ENCODE assay signal across 31 cellular contexts in the genomic region with DNA sequence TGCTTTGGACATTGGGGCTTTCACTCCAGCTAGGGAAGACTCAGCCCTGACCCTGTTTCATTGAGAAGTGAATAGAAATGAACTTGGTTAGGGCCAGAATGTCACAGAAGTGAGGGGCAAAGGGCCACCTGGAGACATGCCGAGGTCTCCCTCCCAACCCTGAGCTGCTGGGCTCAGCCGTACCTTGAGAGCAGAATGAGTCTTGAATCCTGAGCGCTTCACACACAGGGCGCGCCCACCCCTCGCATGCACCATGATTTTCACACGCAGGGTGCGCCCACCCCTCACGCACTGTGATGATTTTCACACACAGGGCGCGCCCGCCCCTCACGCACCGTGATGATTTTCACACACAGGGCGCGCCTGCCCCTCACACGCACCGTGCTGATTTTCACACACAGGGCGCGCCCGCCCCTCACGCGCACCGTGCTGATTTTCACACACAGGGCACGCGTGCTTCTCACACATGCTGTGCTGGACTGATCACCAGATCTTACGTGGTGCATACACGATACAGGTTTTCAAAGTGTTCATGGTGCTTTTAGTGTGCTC.
A peak's percentile ranks its signal among the peaks of the same experiment; 100 is the strongest.
DNase-seq lines count a peak whose midpoint lies in the region; ATAC-seq and TF ChIP-seq lines count a peak whose summit lies in the region.
"Had no signal": no experiment of that assay in that cellular context is flagged by ENCODE, and none has a peak within 500 bp of the region (broad histone marks: within the 10 kb centered on the region; RNA-seq: fewer than 3 reads in every experiment).

No MANE protein-coding gene starts in this region.

- intact Hi-C loops in activated B cell treated with CpG ODN at 0.5 μM for 24 hours (cut with micrococcal nuclease) (no loop called here), lower lobe of right lung (cut with DNase I) (no loop called here)

- peaks cover 20% of the 10 kb centered on the region for H3K4me1 Mint-ChIP-seq in activated naive CD4-positive, alpha-beta T cell treated with anti-CD3 and anti-CD28 coated beads, Interleukin-2, amount 10 ng/mL, durations not matched to agents 7 days and 5 days
- H3K4me1 Mint-ChIP-seq in activated B cell treated with CpG ODN at 0.5 μM for 24 hours = peaks cover 36% of the 10 kb centered on the region
- peaks cover 29 to 33% of the 10 kb centered on the region in 2 donors for H3K4me1 Mint-ChIP-seq in stimulated activated naive B cell treated with anti-CD40 and anti-IgM and Interleukin-4, amounts not matched to agents 10 μg/mL and 1 μg/mL and 100 μg/mL, for 72 hours

- H3K4me3 ChIP-seq in lower lobe of right lung (no peak overlapping the region), MM.1S (ENCODE audit: low read length) (no peak overlapping the region)
- H3K4me3 ChIP-seq: heart right ventricle, pancreas, SK-N-MC, spleen, thyroid gland had no signal

- peaks cover 4% of the 10 kb centered on the region for H3K9me3 ChIP-seq in lower lobe of right lung
- no peaks in the 10 kb centered on the region for H3K9me3 ChIP-seq in MM.1S (replicated peaks; ENCODE audit: insufficient read depth, low read length)
- H3K9me3 ChIP-seq: pancreas, thyroid gland had no signal

- H3K4me2 ChIP-seq in MM.1S (ENCODE audit: low read depth, low read length) = no peak overlapping the region

- CTCF ChIA-PET in activated naive CD4-positive, alpha-beta T cell treated with anti-CD3 and anti-CD28 coated beads, Interleukin-2, amount 10 ng/mL, durations not matched to agents 7 days and 5 days (lab: Charles Lee) = no interaction called here
- CTCF ChIA-PET in activated B cell treated with CpG ODN at 0.5 μM for 24 hours (lab: Charles Lee) = no interaction called here

- no peak overlapping the region for H3K4me3 Mint-ChIP-seq in activated naive CD4-positive, alpha-beta T cell treated with anti-CD3 and anti-CD28 coated beads, Interleukin-2, amount 10 ng/mL, durations not matched to agents 7 days and 5 days
- no peak overlapping the region for H3K4me3 Mint-ChIP-seq in activated B cell treated with CpG ODN at 0.5 μM for 24 hours
- no peak overlapping the region for H3K4me3 Mint-ChIP-seq in stimulated activated naive B cell treated with anti-CD40 and anti-IgM and Interleukin-4, amounts not matched to agents 10 μg/mL and 1 μg/mL and 100 μg/mL, for 72 hours
- H3K4me3 Mint-ChIP-seq: brain had no signal

- peak overlapping the region; percentile 80 for H3K27ac Mint-ChIP-seq in activated naive CD4-positive, alpha-beta T cell treated with anti-CD3 and anti-CD28 coated beads, Interleukin-2, amount 10 ng/mL, durations not matched to agents 7 days and 5 days
- H3K27ac Mint-ChIP-seq in activated B cell treated with CpG ODN at 0.5 μM for 24 hours = peak overlapping the region; percentile 74
- H3K27ac Mint-ChIP-seq in stimulated activated naive B cell treated with anti-CD40 and anti-IgM and Interleukin-4, amounts not matched to agents 10 μg/mL and 1 μg/mL and 100 μg/mL, for 72 hours = peak overlapping the region; percentile 91

- no peak overlapping the region for H3K9ac ChIP-seq in MM.1S (ENCODE audit: low read length)

- peaks cover 74% of the 10 kb centered on the region for H3K36me3 Mint-ChIP-seq in activated naive CD4-positive, alpha-beta T cell treated with anti-CD3 and anti-CD28 coated beads, Interleukin-2, amount 10 ng/mL, durations not matched to agents 7 days and 5 days
- peaks cover 62% of the 10 kb centered on the region for H3K36me3 Mint-ChIP-seq in activated B cell treated with CpG ODN at 0.5 μM for 24 hours (ENCODE audit: low read depth)
- H3K36me3 Mint-ChIP-seq in stimulated activated naive B cell treated with anti-CD40 and anti-IgM and Interleukin-4, amounts not matched to agents 10 μg/mL and 1 μg/mL and 100 μg/mL, for 72 hours = peaks cover 64 to 76% of the 10 kb centered on the region in 2 donors

- peaks cover 4% of the 10 kb centered on the region for H3K4me1 ChIP-seq in lower lobe of right lung
- no peaks in the 10 kb centered on the region for H3K4me1 ChIP-seq in MM.1S (ENCODE audit: low read length)
- H3K4me1 ChIP-seq: pancreas had no signal

- no peak for TF ChIP-seq CTCF in activated B cell treated with CpG ODN at 0.5 μM for 24 hours (IDR thresholded peaks at IDR 0.05)
- TF ChIP-seq CTCF in lower lobe of right lung (IDR thresholded peaks at IDR 0.05) = no peak
- TF ChIP-seq CTCF in MM.1S (IDR thresholded peaks at IDR 0.05; ENCODE audit: low read length) = no peak

- peaks cover 38% of the 10 kb centered on the region for H3K79me2 ChIP-seq in MM.1S (ENCODE audit: low read length)

- no peaks in the 10 kb centered on the region for H3K9me2 ChIP-seq in MM.1S (replicated peaks; ENCODE audit: insufficient read depth, low read length)

- H3F3A ChIP-seq in MM.1S (ENCODE audit: insufficient read depth, low read length) = peaks cover 4% of the 10 kb centered on the region

- H3K9me3 Mint-ChIP-seq in activated naive CD4-positive, alpha-beta T cell treated with anti-CD3 and anti-CD28 coated beads, Interleukin-2, amount 10 ng/mL, durations not matched to agents 7 days and 5 days = peaks cover 40% of the 10 kb centered on the region
- peaks cover 11% of the 10 kb centered on the region for H3K9me3 Mint-ChIP-seq in activated B cell treated with CpG ODN at 0.5 μM for 24 hours
- peaks cover 13 to 16% of the 10 kb centered on the region in 2 donors for H3K9me3 Mint-ChIP-seq in stimulated activated naive B cell treated with anti-CD40 and anti-IgM and Interleukin-4, amounts not matched to agents 10 μg/mL and 1 μg/mL and 100 μg/mL, for 72 hours

- DNase-seq in activated naive CD4-positive, alpha-beta T cell treated with anti-CD3 and anti-CD28 coated beads, Interleukin-2, amount 10 ng/mL, durations not matched to agents 7 days and 5 days = no peak
- DNase-seq in activated naive CD4-positive, alpha-beta T cell treated with anti-CD3 and anti-CD28 coated beads, Interleukin-2, amount 50 U/mL, for 16 hours = no peak
- DNase-seq in activated B cell treated with CpG ODN at 0.5 μM for 24 hours (no peak), lower lobe of right lung (no peak), glomerular visceral epithelial cell (ENCODE audit: extremely low spot score) (no peak), GF-D8 (lab: John Stamatoyannopoulos, UW) (no peak), MM.1S (no peak)
- DNase-seq in stimulated activated naive B cell treated with anti-CD40 and anti-IgM and Interleukin-4, amounts not matched to agents 10 μg/mL and 1 μg/mL and 100 μg/mL, for 72 hours = no peak
- DNase-seq: activated CD4-positive, CD25-positive, alpha-beta regulatory T cell; C1 segment of cervical spinal cord; Calu3; effector CD8-positive, alpha-beta T cell; foreskin fibroblast; heart right ventricle; left cardiac atrium; mesendoderm; naive thymus-derived CD8-positive, alpha-beta T cell; NCI-H1092 treated with DMSO at 0.1 percent for 48 hours; NCI-H187 treated with DMSO at 0.1 percent for 48 hours; NCI-H2227 treated with DMSO at 0.1 percent for 48 hours; NCI-H748 treated with DMSO at 0.1 percent for 48 hours; pancreas; RPMI8226; spleen; stimulated activated CD4-positive, alpha-beta T cell treated with anti-CD3 and anti-CD28 coated beads, Interleukin-2, amount 100 ng/mL, for 48 hours; stimulated activated naive CD4-positive, alpha-beta T cell; thyroid gland had no signal

- H3K27me3 ChIP-seq in lower lobe of right lung (ENCODE audit: low read depth) = no peaks in the 10 kb centered on the region
- H3K27me3 ChIP-seq in MM.1S (replicated peaks; ENCODE audit: insufficient read depth, low read length) = no peaks in the 10 kb centered on the region
- H3K27me3 ChIP-seq: heart right ventricle, pancreas, spleen, thyroid gland had no signal

- H3K36me3 ChIP-seq in lower lobe of right lung (peaks cover 42% of the 10 kb centered on the region), MM.1S (replicated peaks; ENCODE audit: insufficient read depth, low read length) (peaks cover 4% of the 10 kb centered on the region; the same call in 1 of the 2 replicates)

- H3K27me3 Mint-ChIP-seq in activated naive CD4-positive, alpha-beta T cell treated with anti-CD3 and anti-CD28 coated beads, Interleukin-2, amount 10 ng/mL, durations not matched to agents 7 days and 5 days = no peaks in the 10 kb centered on the region
- H3K27me3 Mint-ChIP-seq in activated B cell treated with CpG ODN at 0.5 μM for 24 hours = no peaks in the 10 kb centered on the region
- H3K27me3 Mint-ChIP-seq in stimulated activated naive B cell treated with anti-CD40 and anti-IgM and Interleukin-4, amounts not matched to agents 10 μg/mL and 1 μg/mL and 100 μg/mL, for 72 hours = no peaks in the 10 kb centered on the region
- H3K27me3 Mint-ChIP-seq: brain; naive thymus-derived CD8-positive, alpha-beta T cell had no signal

- POLR2A ChIA-PET in activated B cell treated with CpG ODN at 0.5 μM for 24 hours (lab: Charles Lee) = interaction anchor here (0.8 kb wide), 1 partner anchor 107 kb away, joined by 8 read pairs; no protein-coding TSS in a partner anchor

- H2AFZ ChIP-seq in MM.1S (ENCODE audit: low read length) = no peak overlapping the region

- no peaks in the 10 kb centered on the region for H4K20me1 ChIP-seq in MM.1S (ENCODE audit: insufficient read depth, low read length)

- H3K27ac ChIP-seq in lower lobe of right lung (no peak overlapping the region), MM.1S (ENCODE audit: low read length) (no peak overlapping the region)
- H3K27ac ChIP-seq: heart right ventricle, HL-60, pancreas, thyroid gland had no signal

- ATAC-seq in activated B cell treated with CpG ODN at 0.5 μM for 24 hours (ENCODE audit: low read depth) (no peak), lower lobe of right lung (peak; percentile 23 to 32)
- no peak for ATAC-seq in stimulated activated naive B cell treated with anti-CD40 and anti-IgM and Interleukin-4, amounts not matched to agents 10 μg/mL and 1 μg/mL and 100 μg/mL, for 72 hours (replicated peaks)
- ATAC-seq: HCT116; left cardiac atrium; naive thymus-derived CD8-positive, alpha-beta T cell had no signal

Comparison
In these comparisons a context has a peak if more than half of its experiments do, and no peak if none do; other contexts are left out.
1. ATAC-seq: peak in lower lobe of right lung (2 of 2); none in activated B cell treated with CpG ODN at 0.5 μM for 24 hours (single experiment) and stimulated activated naive B cell treated with anti-CD40 and anti-IgM and Interleukin-4, amounts not matched to agents 10 μg/mL and 1 μg/mL and 100 μg/mL, for 72 hours (0 of 2).
2. Peak in every context shown above with its lines, with median percentiles within 50 percentile points of each other: H3K27ac Mint-ChIP-seq.